ENCODE assay signal across 13 cellular contexts in the genomic region with DNA sequence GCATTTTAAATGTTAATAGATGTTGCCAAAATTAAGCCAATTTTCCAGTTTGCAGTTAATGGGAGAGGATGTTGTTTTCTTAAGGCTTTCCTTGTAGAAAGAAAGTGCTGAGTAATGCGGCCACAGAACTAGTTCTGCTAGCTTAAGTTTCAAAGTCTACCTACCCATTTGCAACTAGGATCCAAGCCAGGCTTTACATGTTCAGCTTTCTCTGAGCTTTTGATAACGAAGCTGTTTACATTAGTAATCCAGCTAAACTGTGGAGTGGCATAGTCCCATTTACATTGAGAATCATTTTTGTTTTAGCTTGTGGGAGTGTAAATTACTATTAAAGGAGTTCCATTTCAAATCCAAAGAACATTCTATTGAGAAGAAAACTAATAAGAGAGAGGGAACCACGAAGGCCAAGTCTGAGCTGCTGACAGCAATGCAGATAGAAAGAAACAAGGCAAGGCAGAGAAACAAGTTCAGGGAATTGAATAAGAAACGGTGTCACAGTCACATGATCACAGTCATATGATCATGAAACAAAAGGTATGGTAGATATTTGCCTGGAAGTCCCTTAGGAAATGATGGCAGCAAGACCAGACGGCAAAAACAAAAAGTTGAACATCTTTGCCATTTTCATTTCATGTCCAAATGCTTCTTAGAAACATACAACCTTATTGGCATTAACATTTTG.
DNase-seq lines count a peak whose midpoint lies in the region; ATAC-seq, FAIRE-seq and TF ChIP-seq lines count a peak whose summit lies in the region.
"Had no signal": no experiment of that assay in that cellular context is flagged by ENCODE, and none has a peak within 500 bp of the region (broad histone marks: within the 10 kb centered on the region; RNA-seq: fewer than 3 reads in every experiment).

No MANE protein-coding gene starts in this region.

- no peak overlapping the region for H3K4me3 ChIP-seq in MG63
- H3K4me3 ChIP-seq in mucosa of descending colon = no peak overlapping the region
- H3K4me3 ChIP-seq: adrenal gland had no signal

- H3K4me1 ChIP-seq in mucosa of descending colon (ENCODE audit: low read depth) = peaks cover 25% of the 10 kb centered on the region

- H3K9me3 Mint-ChIP-seq in Calu3 (ENCODE audit: low read depth, unreplicated experiment) = no peaks in the 10 kb centered on the region
- H3K9me3 Mint-ChIP-seq: T-helper 1 cell treated with Interleukin-12 subunit alpha and Interleukin-12 subunit beta and Interleukin-4 antibody, amounts not matched to agents 30 μg/mL and 1 μg/mL, for 36 hours had no signal

- peaks cover 12% of the 10 kb centered on the region for H3K36me3 Mint-ChIP-seq in Calu3 (ENCODE audit: insufficient read depth, unreplicated experiment)

- CTCF ChIA-PET in Calu3 (lab: Charles Lee) = interaction anchor here (1.0 to 1.9 kb wide), 3 partner anchors 115 to 321 kb away, joined by 3 to 6 read pairs (median 5); no protein-coding TSS in a partner anchor

- H3K4me1 Mint-ChIP-seq in Calu3 (ENCODE audit: low read depth, unreplicated experiment) = peaks cover 68% of the 10 kb centered on the region

- H3K36me3 ChIP-seq in MG63 (no peaks in the 10 kb centered on the region), mucosa of descending colon (ENCODE audit: low read depth) (no peaks in the 10 kb centered on the region)
- H3K36me3 ChIP-seq: adrenal gland had no signal

- peak; percentile 48 for DNase-seq in Calu3
- DNase-seq in MG63 = peak; percentile 10
- peak in 1 of 3 donors; percentile 78 for DNase-seq in mucosa of descending colon
- DNase-seq in activated T-cell treated with anti-CD3 and anti-CD28 coated beads, Interleukin-2, amount 50 U/mL, for 1 hour = no peak
- no peak for DNase-seq in putamen (ENCODE audit: low spot score)
- DNase-seq: adrenal gland, GF-D8, NCI-H69 had no signal

- no peaks in the 10 kb centered on the region for H3K27me3 ChIP-seq in MG63
- H3K27me3 ChIP-seq: adrenal gland had no signal

- H3K27me3 Mint-ChIP-seq in Calu3 (ENCODE audit: unreplicated experiment) = no peaks in the 10 kb centered on the region

- peak; percentile 14 for FAIRE-seq in colon (lab: Jason Lieb, UNC)
- FAIRE-seq: frontal cortex had no signal

- no TSS peak for BruUV-seq in Calu3 (replicated peaks; lab: Mats Ljungman, UMichigan)

- intact Hi-C loops in Calu3 (cut with micrococcal nuclease; ENCODE audit: unreplicated experiment) (loop anchor here (2.0 kb wide), 1 partner anchor 271 kb away; no protein-coding TSS in a partner anchor), mucosa of descending colon (cut with DNase I, micrococcal nuclease) (no loop called here)

- H3K27ac Mint-ChIP-seq in Calu3 (ENCODE audit: unreplicated experiment) = peak overlapping the region; percentile 93
- H3K27ac Mint-ChIP-seq: T-helper 1 cell treated with Interleukin-12 subunit alpha and Interleukin-12 subunit beta and Interleukin-4 antibody, amounts not matched to agents 30 μg/mL and 1 μg/mL, for 36 hours had no signal

- ATAC-seq in mucosa of descending colon (peak; percentile 62), HG03159 (IDR thresholded peaks at IDR 0.05; ENCODE audit: unreplicated experiment) (no peak), GM18520 (IDR thresholded peaks at IDR 0.05; ENCODE audit: unreplicated experiment) (no peak)

- H3K9me3 ChIP-seq in MG63 = no peaks in the 10 kb centered on the region
- H3K9me3 ChIP-seq in mucosa of descending colon = no peaks in the 10 kb centered on the region
- H3K9me3 ChIP-seq: adrenal gland had no signal

- TF ChIP-seq CTCF in Calu3 (IDR thresholded peaks at IDR 0.05; ENCODE audit: unreplicated experiment) (no peak), mucosa of descending colon (IDR thresholded peaks at IDR 0.05) (no peak)

- H3K4me3 Mint-ChIP-seq in Calu3 (ENCODE audit: low read depth, unreplicated experiment) = peak overlapping the region; percentile 55
- H3K4me3 Mint-ChIP-seq: T-helper 1 cell treated with Interleukin-12 subunit alpha and Interleukin-12 subunit beta and Interleukin-4 antibody, amounts not matched to agents 30 μg/mL and 1 μg/mL, for 36 hours had no signal

Comparison
In these comparisons a context has a peak if more than half of its experiments do, and no peak if none do; other contexts are left out.
1. DNase-seq: peak in Calu3 (single experiment) and MG63 (single experiment); none in activated T-cell treated with anti-CD3 and anti-CD28 coated beads, Interleukin-2, amount 50 U/mL, for 1 hour (single experiment) and putamen (single experiment).